8 cellular contexts compared by ENCODE assay signal in the genomic region with DNA sequence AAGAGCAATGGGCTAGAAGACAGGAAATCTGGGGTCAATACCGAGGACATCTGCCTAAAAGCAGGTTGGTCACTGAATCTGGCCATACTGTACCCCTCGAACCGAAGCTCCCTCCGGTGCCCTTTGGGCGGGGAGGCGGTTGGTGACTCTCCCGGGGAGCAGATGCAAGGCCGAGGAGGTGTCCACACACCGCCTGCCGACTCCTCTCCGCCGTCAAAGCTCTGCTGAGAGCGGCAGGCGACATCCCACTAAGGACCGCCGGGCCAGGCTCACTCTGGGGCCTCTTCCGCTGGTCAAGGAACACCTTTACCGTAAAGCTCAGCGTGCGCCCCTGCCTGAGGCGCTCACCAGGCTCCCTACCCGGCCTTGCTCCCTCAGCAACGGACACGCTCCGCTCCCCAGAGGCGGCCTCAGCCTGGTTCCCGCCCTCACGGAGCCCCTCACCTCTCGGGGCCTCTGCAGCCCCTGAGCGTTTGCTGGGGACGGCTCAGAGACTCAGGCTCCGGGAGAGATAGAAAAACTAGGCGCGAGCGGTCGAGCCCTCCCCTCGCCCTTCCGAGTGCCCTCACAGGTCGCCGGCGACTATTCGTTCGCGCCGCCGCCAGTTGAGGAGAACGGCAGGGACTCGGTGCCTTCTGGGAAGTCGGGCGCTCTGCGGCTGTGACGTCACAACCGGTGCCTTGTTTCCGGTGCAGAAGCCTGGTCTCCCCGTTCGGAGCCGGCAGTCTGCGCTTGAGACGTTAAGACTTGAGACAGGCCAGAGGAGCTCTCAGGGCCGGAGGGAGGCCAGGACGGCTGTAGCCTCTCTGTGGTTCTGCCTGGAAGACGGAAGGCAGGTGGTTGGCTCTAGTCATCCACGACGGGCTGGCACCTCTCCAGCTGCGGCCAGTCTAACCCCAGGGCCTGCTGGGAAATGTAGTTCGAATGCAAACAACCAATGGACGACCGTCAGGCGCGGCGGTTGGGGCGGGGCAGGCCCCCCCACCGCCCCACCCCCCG. TPM values are rescaled to one million over a fixed set of nuclear protein-coding genes. Genes with fewer than 3 reads are reported as not detected.
DNase-seq lines count a peak whose midpoint lies in the region; ATAC-seq and TF ChIP-seq lines count a peak whose summit lies in the region.

A gene with protein sequence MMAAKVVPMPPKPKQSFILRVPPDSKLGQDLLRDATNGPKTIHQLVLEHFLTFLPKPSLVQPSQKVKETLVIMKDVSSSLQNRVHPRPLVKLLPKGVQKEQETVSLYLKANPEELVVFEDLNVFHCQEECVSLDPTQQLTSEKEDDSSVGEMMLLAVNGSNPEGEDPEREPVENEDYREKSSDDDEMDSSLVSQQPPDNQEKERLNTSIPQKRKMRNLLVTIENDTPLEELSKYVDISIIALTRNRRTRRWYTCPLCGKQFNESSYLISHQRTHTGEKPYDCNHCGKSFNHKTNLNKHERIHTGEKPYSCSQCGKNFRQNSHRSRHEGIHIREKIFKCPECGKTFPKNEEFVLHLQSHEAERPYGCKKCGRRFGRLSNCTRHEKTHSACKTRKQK (minus strand): TSS at position 616 of the 999 bp plus-strand sequence. CDS start 1,403 bp downstream, outside the sequence.

- intact Hi-C loops in mucosa of descending colon (cut with DNase I, micrococcal nuclease): no loop called here

- no peak for TF ChIP-seq CTCF in mucosa of descending colon (IDR thresholded peaks at IDR 0.05)

- peak within 1 kb of the TSS; percentile 86 for H3K27ac ChIP-seq in epithelial cell of prostate

- peak within 1 kb of the TSS; percentile 81 for H3K4me3 ChIP-seq in mucosa of descending colon

- no peak for TF ChIP-seq RAD21 in Ishikawa (IDR thresholded peaks at IDR 0.05; ENCODE audit: low read depth)

- peaks cover 8% of the 10 kb centered on the region for H3K4me1 ChIP-seq in mucosa of descending colon (ENCODE audit: low read depth)

- peak; percentile 92 for DNase-seq in DMS153 (lab: John Stamatoyannopoulos, UW)
- peak; percentile 76 for DNase-seq in OCI-M2 (lab: John Stamatoyannopoulos, UW; ENCODE audit: unreplicated experiment)
- peak; percentile 87 for DNase-seq in activated T-cell treated with anti-CD3 and anti-CD28 coated beads for 4 hours
- DNase-seq in epithelial cell of prostate (ENCODE audit: low read depth, low spot score): peak; percentile 71
- peak; percentile 95 to 98 (median 98) for DNase-seq in mucosa of descending colon
- peak; percentile 84 to 89 for DNase-seq in stimulated activated CD8-positive, alpha-beta memory T cell treated with anti-CD3 and anti-CD28 coated beads, Interleukin-4, amount 100 ng/mL, for 1 hour (ENCODE audit: low read depth in 2 of 2, low spot score in 1 of 2)

- H3K36me3 ChIP-seq in mucosa of descending colon (ENCODE audit: low read depth): peaks cover 13% of the 10 kb centered on the region

- peaks cover 9% of the 10 kb centered on the region for H3K9me3 ChIP-seq in mucosa of descending colon

- TF ChIP-seq EP300 in Ishikawa (IDR thresholded peaks at IDR 0.05; ENCODE audit: borderline replicate concordance): peak; percentile 11; the same call in 1 of the 2 replicates

- ATAC-seq in GM21576 (IDR thresholded peaks at IDR 0.05; ENCODE audit: unreplicated experiment) (peak; percentile 94), mucosa of descending colon (peak; percentile 99)

TF ChIP-seq in Ishikawa, 13 proteins besides CTCF, POLR2A, EP300 and RAD21:
- TF ChIP-seq YY1 (IDR thresholded peaks at IDR 0.05; ENCODE audit: low read depth) (peak; percentile 61), CREB1 (IDR thresholded peaks at IDR 0.05; ENCODE audit: low read depth) (peak; percentile 84), TAF1 (IDR thresholded peaks at IDR 0.05; ENCODE audit: low read depth) (peak; percentile 61), CEBPB (IDR thresholded peaks at IDR 0.05) (no peak), TEAD4 (IDR thresholded peaks at IDR 0.05) (no peak), USF1 (IDR thresholded peaks at IDR 0.05) (no peak; the same call in 1 of the 2 replicates), TCF12 (IDR thresholded peaks at IDR 0.05; ENCODE audit: low read depth) (no peak), ZBTB7A (IDR thresholded peaks at IDR 0.05; ENCODE audit: low read depth) (no peak), REST (IDR thresholded peaks at IDR 0.05; ENCODE audit: low read depth) (no peak), NFIC (IDR thresholded peaks at IDR 0.05) (peak; percentile 94), MAX (IDR thresholded peaks at IDR 0.05) (peak; percentile 48; the same call in 1 of the 2 replicates), FOXM1 (IDR thresholded peaks at IDR 0.05; ENCODE audit: borderline replicate concordance, low read depth) (no peak), EGR1 (IDR thresholded peaks at IDR 0.05) (no peak)
TF ChIP-seq in Ishikawa: peak in this region for 5.

RNA-seq across cellular contexts. Expression of the gene that starts here (rescaled TPM):
- total RNA-seq in mucosa of descending colon: 1 to 10 TPM; 6.6 to 8.0 (median 8.0) TPM

Comparison
In these comparisons a context has a peak if more than half of its experiments do, and no peak if none do; other contexts are left out.
1. Peak in every context shown above with its lines: DNase-seq, ATAC-seq, H3K4me3 ChIP-seq and H3K27ac ChIP-seq.